In the genomic region with DNA sequence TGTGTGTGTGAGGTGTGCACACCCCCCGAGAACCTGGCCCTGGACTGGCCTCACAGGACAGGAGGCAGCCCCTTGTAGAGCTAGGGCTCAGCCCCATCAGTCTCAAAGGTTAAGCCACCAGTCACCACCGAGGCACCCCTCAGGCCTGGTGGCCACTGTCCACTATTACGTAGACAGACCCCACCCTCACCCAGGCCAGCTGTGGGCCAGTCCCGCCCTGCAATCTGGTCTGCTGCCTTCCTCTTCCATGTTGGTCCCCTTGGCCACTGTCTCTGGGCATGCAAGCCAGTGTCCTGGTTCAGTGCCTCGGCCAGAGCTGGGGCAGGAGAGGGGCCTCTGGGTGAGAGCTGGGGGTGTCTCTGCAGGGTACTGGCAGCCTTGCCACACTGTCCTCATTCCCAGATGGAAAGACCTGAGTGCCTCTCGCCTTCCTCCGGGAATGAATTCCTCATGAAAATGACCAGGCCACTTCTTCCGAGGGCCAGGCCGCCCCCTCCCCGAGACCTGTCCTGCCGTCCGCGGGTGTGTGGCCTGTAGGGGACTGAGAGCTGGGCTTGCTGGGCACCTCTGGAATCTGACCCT, we compare ENCODE assay signal across 8 cellular contexts. TPM values are rescaled to one million over a fixed set of nuclear protein-coding genes. Genes with fewer than 3 reads are reported as not detected.
DNase-seq lines count a peak whose midpoint lies in the region; ATAC-seq and TF ChIP-seq lines count a peak whose summit lies in the region.

No MANE protein-coding gene starts in this region.

- no peaks in the 10 kb centered on the region for H3K36me3 ChIP-seq in body of pancreas (replicated peaks in 1 of 2; ENCODE audit: insufficient read depth in 1 of 2, low read depth in 2 of 2)
- H3K36me3 ChIP-seq in lower lobe of right lung, result peaks cover 12% of the 10 kb centered on the region
- H3K36me3 ChIP-seq in tibial nerve, result peaks cover 0 to 64% (median 10%) of the 10 kb centered on the region in 3 donors

- H3K4me1 ChIP-seq in body of pancreas, result peaks cover 24% of the 10 kb centered on the region
- H3K4me1 ChIP-seq in lower lobe of right lung, result peaks cover 25% of the 10 kb centered on the region
- H3K4me1 ChIP-seq in tibial nerve, result peaks cover 0 to 28% (median 12%) of the 10 kb centered on the region in 4 donors

- H3K9me3 ChIP-seq in body of pancreas, result no peaks in the 10 kb centered on the region
- H3K9me3 ChIP-seq in lower lobe of right lung, result no peaks in the 10 kb centered on the region
- H3K9me3 ChIP-seq in tibial nerve, result peaks cover 0 to 15% (median 0%) of the 10 kb centered on the region in 4 donors

- peak; percentile 1 for ATAC-seq in body of pancreas
- ATAC-seq in lower lobe of right lung, result no peak

- TF ChIP-seq EP300 in tibial nerve (IDR thresholded peaks at IDR 0.05), result no peak

- H3K27ac ChIP-seq in body of pancreas (peak overlapping the region in 3 of 4 donors; percentile 74 to 89 (median 81)), lower lobe of right lung (peak overlapping the region; percentile 97), tibial nerve (peak overlapping the region in 3 of 4 donors; percentile 86 to 95 (median 87))

- no peak for TF ChIP-seq POLR2A in body of pancreas (IDR thresholded peaks at IDR 0.05)
- TF ChIP-seq POLR2A in tibial nerve (IDR thresholded peaks at IDR 0.05), result no peak

- 69 to 78% methylated on average over 8 to 13 of the region's 13 CpGs for WGBS in body of pancreas, 2 donors
- 50 to 55% methylated on average over 9 to 13 of the region's 13 CpGs for WGBS in tibial nerve, 2 donors

- H3K4me3 ChIP-seq in body of pancreas (peak overlapping the region; percentile 20 to 57), lower lobe of right lung (peak overlapping the region; percentile 90), tibial nerve (peak overlapping the region; percentile 61 to 100 (median 93))

- no peaks in the 10 kb centered on the region for H3K27me3 ChIP-seq in body of pancreas
- no peaks in the 10 kb centered on the region for H3K27me3 ChIP-seq in lower lobe of right lung (ENCODE audit: low read depth)
- no peaks in the 10 kb centered on the region for H3K27me3 ChIP-seq in tibial nerve

- peak; percentile 78 for DNase-seq in activated CD8-positive, alpha-beta memory T cell treated with anti-CD3 and anti-CD28 coated beads for 24 hours
- no peak for DNase-seq in activated CD8-positive, alpha-beta memory T cell treated with anti-CD3 and anti-CD28 coated beads, Interleukin-2, amount 50 U/mL, for 4 hours
- no peak for DNase-seq in body of pancreas
- DNase-seq in lower lobe of right lung, result no peak
- no peak for DNase-seq in tibial nerve (ENCODE audit: low spot score in 2 of 2)
- DNase-seq in iPS-NIHi7 (ENCODE audit: extremely low spot score), result no peak
- no peak for DNase-seq in SHP77 treated with DMSO at 0.1 percent for 48 hours (lab: John Stamatoyannopoulos, UW)
- DNase-seq in NCI-H2171 (lab: John Stamatoyannopoulos, UW), result no peak

- intact Hi-C loops in body of pancreas (cut with DNase I) (no loop called here), lower lobe of right lung (cut with DNase I) (no loop called here)

- TF ChIP-seq CTCF in body of pancreas (IDR thresholded peaks at IDR 0.05) (no peak), lower lobe of right lung (IDR thresholded peaks at IDR 0.05) (no peak), tibial nerve (IDR thresholded peaks at IDR 0.05) (no peak)

RNA-seq across cellular contexts. Expression of a gene that starts 0.9 kb away (rescaled TPM):
- total RNA-seq in body of pancreas (under 1 TPM in 1 of 2 donors, not detected in 1; 0.33 TPM), lower lobe of right lung (3.8 TPM), tibial nerve (1 to 10 TPM in 2 of 4 donors, under 1 TPM in 2; 0.84 to 1.3 (median 1.0) TPM)

RNA-seq across cellular contexts. Expression of a gene that starts 22.2 kb away (rescaled TPM):
- total RNA-seq in body of pancreas (10 to 100 TPM; 69.8 to 92.6 TPM), lower lobe of right lung (69.7 TPM), tibial nerve (100 to 1,000 TPM in 1 of 4 donors, 10 to 100 TPM in 3; 67.5 to 213 (median 95.3) TPM)

Comparison
In these comparisons a context has a peak if more than half of its experiments do, and no peak if none do; other contexts are left out.
1. H3K4me3 ChIP-seq: peak in every context shown above with its lines; median percentile 93 in tibial nerve; 90 in lower lobe of right lung; 38 in body of pancreas.